21 cellular contexts compared by ENCODE assay signal in genomic region chr19:46384396-46384795, GRCh38. TPM values are rescaled to one million over a fixed set of nuclear protein-coding genes. Genes with fewer than 3 reads are reported as not detected.
A peak's percentile ranks its signal among the peaks of the same experiment; 100 is the strongest.
DNase-seq lines count a peak whose midpoint lies in the region; ATAC-seq lines count a peak whose summit lies in the region.
"Had no signal": no experiment of that assay in that cellular context is flagged by ENCODE, and none has a peak within 500 bp of the region (broad histone marks: within the 10 kb centered on the region; RNA-seq: fewer than 3 reads in every experiment).

No MANE protein-coding gene starts in this region.

- H2AFZ ChIP-seq in neuronal stem cell (ENCODE audit: low read length), result no peak overlapping the region
- H2AFZ ChIP-seq: parathyroid adenoma had no signal

- intact Hi-C loops in Right ventricle myocardium superior (cut with DNase I), result no loop called here

- H2AK5ac ChIP-seq in neuronal stem cell (ENCODE audit: low read depth, low read length), result no peak overlapping the region

- no peak overlapping the region for H2BK5ac ChIP-seq in neuronal stem cell (ENCODE audit: low read length)

- H4K8ac ChIP-seq in neuronal stem cell (ENCODE audit: low read depth, low read length), result no peak overlapping the region

- peak; percentile 82 for ATAC-seq in Right ventricle myocardium superior (ENCODE audit: poor library complexity)
- ATAC-seq in GM21576 (IDR thresholded peaks at IDR 0.05; ENCODE audit: unreplicated experiment), result no peak
- ATAC-seq: K562; naive thymus-derived CD8-positive, alpha-beta T cell; PC-3; stimulated activated effector memory CD8-positive, alpha-beta T cell treated with anti-CD3 and anti-CD28 coated beads, Interleukin-12 subunit alpha, Interleukin-12 subunit beta, amount 100 ng/mL, for 72 hours had no signal

- peak; percentile 94 for DNase-seq in DMS 273 (lab: John Stamatoyannopoulos, UW; ENCODE audit: unreplicated experiment)
- DNase-seq in NCI-H446 (lab: John Stamatoyannopoulos, UW), result peak; percentile 86 to 95
- peak; percentile 69 for DNase-seq in Right ventricle myocardium superior
- no peak for DNase-seq in neuronal stem cell (ENCODE audit: low spot score)
- no peak for DNase-seq in kidney tubule cell (ENCODE audit: low spot score)
- DNase-seq in NCI-H510A treated with DMSO at 0.1 percent for 48 hours (lab: John Stamatoyannopoulos, UW), result no peak
- DNase-seq: activated CD4-positive, alpha-beta T cell treated with anti-CD3 and anti-CD28 coated beads, Interleukin-2, amount 10 ng/mL, durations not matched to agents 7 days and 5 days; brain microvascular endothelial cell; GDM1; HCEC 1CT; MG63; naive thymus-derived CD8-positive, alpha-beta T cell; NCI-H1436; NCI-H748 treated with DMSO at 0.1 percent for 48 hours; PC-3; stimulated activated CD4-positive, alpha-beta T cell treated with anti-CD3 and anti-CD28 coated beads, Interleukin-1b, Interleukin-23, amount 100 ng/mL, for 48 hours had no signal

- H4K91ac ChIP-seq in neuronal stem cell (ENCODE audit: low read depth, low read length, poor library complexity), result no peak overlapping the region

- peaks cover 59 to 99% of the 10 kb centered on the region in 2 donors for H3K36me3 ChIP-seq in neuronal stem cell (replicated peaks in 1 of 2; ENCODE audit: control insufficient read depth in 2 of 2, insufficient read depth in 2 of 2, low read length in 2 of 2)

- no peak overlapping the region for H3K4ac ChIP-seq in neuronal stem cell (ENCODE audit: low read length)

- H3K9ac ChIP-seq in neuronal stem cell (ENCODE audit: low read depth, low read length, poor library complexity), result peak overlapping the region; percentile 7
- H3K9ac ChIP-seq: parathyroid adenoma had no signal

- H3K4me1 ChIP-seq in neuronal stem cell (ENCODE audit: control insufficient read depth in 2 of 2, insufficient read depth in 1 of 2, low read depth in 1 of 2, low read length in 2 of 2), result no peaks in the 10 kb centered on the region
- H3K4me1 ChIP-seq: parathyroid adenoma had no signal

- no peak overlapping the region for H3K4me3 ChIP-seq in neuronal stem cell (ENCODE audit: low read length in 2 of 2)
- H3K4me3 ChIP-seq: K562, MG63 had no signal

- H3K27ac ChIP-seq in neuronal stem cell (replicated peaks; ENCODE audit: low read length), result no peak overlapping the region
- H3K27ac ChIP-seq: brain microvascular endothelial cell, parathyroid adenoma had no signal

- peaks cover 4% of the 10 kb centered on the region for H3K79me1 ChIP-seq in neuronal stem cell (ENCODE audit: low read depth, low read length)

- H2BK12ac ChIP-seq in neuronal stem cell (ENCODE audit: low read length), result no peak overlapping the region

- H2BK120ac ChIP-seq in neuronal stem cell (ENCODE audit: low read depth, low read length), result no peak overlapping the region

- no peak overlapping the region for H3K18ac ChIP-seq in neuronal stem cell (ENCODE audit: low read length)

- H2BK15ac ChIP-seq in neuronal stem cell (ENCODE audit: low read length), result no peak overlapping the region

- no CpG with 5 or more reads among the region's 11 CpGs for WGBS in neuronal stem cell (ENCODE audit: extremely low coverage in 2 of 2, insufficient read length in 2 of 2, insufficient replicate concordance in 1 of 2), 2 donors

- no peak overlapping the region for H3K4me2 ChIP-seq in neuronal stem cell (ENCODE audit: insufficient read depth, low read length, poor library complexity, severe bottlenecking)

- H3K9me3 ChIP-seq in neuronal stem cell (replicated peaks in 1 of 2; ENCODE audit: control insufficient read depth in 2 of 2, insufficient read depth in 1 of 2, low read depth in 1 of 2, low read length in 2 of 2), result peaks cover 4 to 16% of the 10 kb centered on the region in 2 donors

- H3K14ac ChIP-seq in neuronal stem cell (ENCODE audit: low read length), result no peak overlapping the region

- no peaks in the 10 kb centered on the region for H3K27me3 ChIP-seq in neuronal stem cell (ENCODE audit: control insufficient read depth in 3 of 3, insufficient read depth in 3 of 3, low read depth in 1 of 3, low read length in 3 of 3)
- H3K27me3 ChIP-seq: brain microvascular endothelial cell, MG63 had no signal

- H3K23ac ChIP-seq in neuronal stem cell (ENCODE audit: low read depth, low read length, poor library complexity), result no peak overlapping the region

RNA-seq across cellular contexts. Expression of gene CCDC8, which starts 29.0 kb away (rescaled TPM):
- total RNA-seq in Right ventricle myocardium superior, result 28.1 TPM
- polyA plus RNA-seq in neuronal stem cell (2013, experiment 1 of 2), result 7.0 TPM
- polyA plus RNA-seq in neuronal stem cell (2013, experiment 2 of 2), result 7.6 TPM
- total RNA-seq: activated CD4-positive, alpha-beta T cell treated with anti-CD3 and anti-CD28 coated beads, Interleukin-2, amount 10 ng/mL, durations not matched to agents 7 days and 5 days; naive thymus-derived CD8-positive, alpha-beta T cell; PC-3; SK-MEL-5 had no signal
- polyA plus RNA-seq: naive thymus-derived CD8-positive, alpha-beta T cell had no signal

RNA-seq across cellular contexts. Expression of gene PPP5C, which starts 37.5 kb away (rescaled TPM):
- 69.5 TPM for total RNA-seq in Right ventricle myocardium superior
- 79.2 TPM for polyA plus RNA-seq in neuronal stem cell (2013, experiment 1 of 2)
- polyA plus RNA-seq in neuronal stem cell (2013, experiment 2 of 2), result 78.7 TPM

RNA-seq across cellular contexts. Expression of gene PNMA8C, which starts 44.3 kb away (rescaled TPM):
- not detected for total RNA-seq in Right ventricle myocardium superior
- 0.52 TPM for polyA plus RNA-seq in neuronal stem cell (2013, experiment 1 of 2)
- 0.47 TPM for polyA plus RNA-seq in neuronal stem cell (2013, experiment 2 of 2)
- total RNA-seq: activated CD4-positive, alpha-beta T cell treated with anti-CD3 and anti-CD28 coated beads, Interleukin-2, amount 10 ng/mL, durations not matched to agents 7 days and 5 days; naive thymus-derived CD8-positive, alpha-beta T cell; PC-3; SK-MEL-5 had no signal
- polyA plus RNA-seq: naive thymus-derived CD8-positive, alpha-beta T cell had no signal

Comparison
In these comparisons a context has a peak if more than half of its experiments do, and no peak if none do; other contexts are left out.
1. DNase-seq: peak in DMS 273 (single experiment), NCI-H446 (2 of 2) and Right ventricle myocardium superior (single experiment); none in neuronal stem cell (single experiment), kidney tubule cell (single experiment) and NCI-H510A treated with DMSO at 0.1 percent for 48 hours (single experiment).